Comparison of ENCODE assay signal across 15 cellular contexts in the genomic region with DNA sequence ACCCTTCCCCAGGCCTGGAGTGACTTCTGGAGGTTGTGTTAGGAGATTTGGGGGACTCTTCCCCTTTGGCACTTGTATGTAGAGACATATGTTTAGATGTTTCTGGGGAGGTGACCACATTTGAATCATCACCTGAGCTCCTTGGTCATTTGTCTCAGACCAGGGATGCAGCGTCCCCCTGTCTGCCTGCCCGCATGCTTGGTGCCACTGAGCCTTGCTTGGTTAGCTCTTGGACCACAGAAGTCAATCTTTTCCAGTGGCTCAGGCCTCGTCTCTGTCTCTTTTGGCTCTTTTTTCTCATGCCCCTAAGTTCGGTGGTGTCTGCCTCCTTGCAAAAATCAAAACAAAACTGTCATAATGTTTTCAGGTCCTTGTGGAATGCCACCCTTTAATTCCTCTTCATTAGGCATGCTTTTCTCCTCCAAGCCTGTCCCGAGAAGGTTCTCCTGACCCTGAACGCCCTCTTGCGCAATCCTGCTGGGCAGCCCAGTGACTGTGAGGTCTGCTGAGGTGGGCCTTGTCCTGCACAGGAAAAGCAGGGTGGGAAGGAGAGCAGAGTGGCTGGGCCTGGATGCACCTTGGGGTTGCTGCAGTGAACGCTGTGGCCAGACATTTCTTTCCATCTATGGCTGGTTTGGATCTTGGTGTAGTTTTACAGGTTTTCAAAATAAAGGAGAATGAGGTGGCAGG. TPM values are rescaled to one million over a fixed set of nuclear protein-coding genes. Genes with fewer than 3 reads are reported as not detected.
DNase-seq lines count a peak whose midpoint lies in the region; ATAC-seq and TF ChIP-seq lines count a peak whose summit lies in the region.
"Had no signal": no experiment of that assay in that cellular context is flagged by ENCODE, and none has a peak within 500 bp of the region (broad histone marks: within the 10 kb centered on the region; RNA-seq: fewer than 3 reads in every experiment).

No MANE protein-coding gene starts in this region.

- H3K23me2 ChIP-seq in H9 (ENCODE audit: insufficient read length, low read depth, low read length, poor library complexity, severe bottlenecking), result no peaks in the 10 kb centered on the region

- DNase-seq in H9, result peak; percentile 19
- DNase-seq in choroid plexus epithelial cell (ENCODE audit: low read depth), result peak; percentile 46
- DNase-seq in kidney tubule cell (ENCODE audit: low spot score), result peak; percentile 8
- DNase-seq in gastrocnemius medialis, result peak in 1 of 2 donors; percentile 42
- no peak for DNase-seq in CD4-positive, alpha-beta memory T cell
- no peak for DNase-seq in stimulated activated naive CD4-positive, alpha-beta T cell (lab: John Stamatoyannopoulos, UW)
- no peak for DNase-seq in activated naive CD4-positive, alpha-beta T cell treated with Interleukin-2 at 50 U/mL for 16 hours
- DNase-seq: activated CD4-positive, alpha-beta memory T cell treated with anti-CD3 and anti-CD28 coated beads, Interleukin-2, amount 10 ng/mL, durations not matched to agents 7 days and 5 days; effector CD8-positive, alpha-beta T cell; foreskin keratinocyte; KG1; NCI-H345 had no signal

- H3K27ac Mint-ChIP-seq in H9, result peak overlapping the region in 2 of 3 experiments; percentile 4 to 12; a peak in 1 of 7 replicates
- H3K27ac Mint-ChIP-seq in CD4-positive, alpha-beta memory T cell, result no peak overlapping the region
- H3K27ac Mint-ChIP-seq: activated CD4-positive, alpha-beta memory T cell treated with anti-CD3 and anti-CD28 coated beads, Interleukin-2, amount 10 ng/mL, durations not matched to agents 7 days and 5 days; activated T-helper 17 cell treated with anti-CD3 and anti-CD28 coated beads, Interleukin-2, amount 50 U/mL, for 72 hours; stimulated activated naive CD8-positive, alpha-beta T cell treated with anti-CD3 and anti-CD28 coated beads, Interleukin-15, Interleukin-2, amounts not matched to agents 100 ng/mL and 50 ng/mL, for 24 hours had no signal

- no peaks in the 10 kb centered on the region; a peak in 1 of 7 replicates for H3K36me3 Mint-ChIP-seq in H9 (ENCODE audit: insufficient read depth in 1 of 3, low read depth in 3 of 3)
- no peaks in the 10 kb centered on the region for H3K36me3 Mint-ChIP-seq in CD4-positive, alpha-beta memory T cell

- no peaks in the 10 kb centered on the region for H4K20me1 ChIP-seq in H9 (ENCODE audit: control insufficient read depth, insufficient read depth, insufficient read length)

- H2BK120ac ChIP-seq in H9 (ENCODE audit: low read depth, low read length, poor library complexity, severe bottlenecking), result no peak overlapping the region

- no peak overlapping the region for H3K9ac ChIP-seq in H9 (ENCODE audit: extremely low read depth, insufficient read length, low read length)

- CTCF ChIA-PET in CD4-positive, alpha-beta memory T cell (lab: Charles Lee; ENCODE audit: partially characterized antibody), result no interaction called here

- H3K79me1 ChIP-seq in H9 (ENCODE audit: insufficient read depth, low read depth, low read length, poor library complexity, severe bottlenecking), result peaks cover 5% of the 10 kb centered on the region

- H3K36me3 ChIP-seq in gastrocnemius medialis, result no peaks in the 10 kb centered on the region
- no peaks in the 10 kb centered on the region for H3K36me3 ChIP-seq in CD4-positive, alpha-beta memory T cell (ENCODE audit: insufficient read depth, low read length)

- no peak overlapping the region for H3K23ac ChIP-seq in H9 (ENCODE audit: insufficient read length, low read depth, low read length)

- H3T11ph ChIP-seq in H9 (ENCODE audit: low read length), result no peak overlapping the region

- no peak overlapping the region for H2AFZ ChIP-seq in H9 (ENCODE audit: low read length)

- H3K9me3 ChIP-seq in H9 (ENCODE audit: control insufficient read depth, low read depth, low read length) (no peaks in the 10 kb centered on the region), gastrocnemius medialis (no peaks in the 10 kb centered on the region)
- H3K9me3 ChIP-seq in CD4-positive, alpha-beta memory T cell (ENCODE audit: control insufficient read depth in 1 of 2, low read length in 2 of 2), result no peaks in the 10 kb centered on the region

- H4K8ac ChIP-seq in H9 (replicated peaks; ENCODE audit: insufficient read length, low read depth, low read length), result no peak overlapping the region

- H3K4me1 Mint-ChIP-seq in H9, result peaks cover 73 to 81% of the 10 kb centered on the region in 2 experiments
- H3K4me1 Mint-ChIP-seq in CD4-positive, alpha-beta memory T cell, result no peaks in the 10 kb centered on the region
- H3K4me1 Mint-ChIP-seq: activated CD4-positive, alpha-beta memory T cell treated with anti-CD3 and anti-CD28 coated beads, Interleukin-2, amount 10 ng/mL, durations not matched to agents 7 days and 5 days; activated T-helper 17 cell treated with anti-CD3 and anti-CD28 coated beads, Interleukin-2, amount 50 U/mL, for 72 hours had no signal

- peaks cover 43% of the 10 kb centered on the region; the same call in 1 of the 2 replicates for H3K79me2 ChIP-seq in H9 (ENCODE audit: insufficient read depth, low read length)

- no peak overlapping the region for H4K5ac ChIP-seq in H9 (ENCODE audit: insufficient read length, low read depth, low read length)

- WGBS in H9 (ENCODE audit: extremely low coverage, insufficient read length, low lambda C conversion rate), result no CpG with 5 or more reads among the region's 8 CpGs

- no peaks in the 10 kb centered on the region; the same call in 1 of the 2 replicates for H3K27me3 Mint-ChIP-seq in H9 (ENCODE audit: low read depth)
- H3K27me3 Mint-ChIP-seq in CD4-positive, alpha-beta memory T cell, result peaks cover 1 to 4% of the 10 kb centered on the region in 2 donors

- no peaks in the 10 kb centered on the region for H3K9me3 Mint-ChIP-seq in H9
- H3K9me3 Mint-ChIP-seq in CD4-positive, alpha-beta memory T cell, result peaks cover 0 to 2% (median 0%) of the 10 kb centered on the region in 8 donors
- H3K9me3 Mint-ChIP-seq: activated CD4-positive, alpha-beta memory T cell treated with anti-CD3 and anti-CD28 coated beads, Interleukin-2, amount 10 ng/mL, durations not matched to agents 7 days and 5 days; activated T-helper 17 cell treated with anti-CD3 and anti-CD28 coated beads, Interleukin-2, amount 50 U/mL, for 72 hours; stimulated activated naive CD8-positive, alpha-beta T cell treated with anti-CD3 and anti-CD28 coated beads, Interleukin-15, Interleukin-2, amounts not matched to agents 100 ng/mL and 50 ng/mL, for 24 hours had no signal

- in situ Hi-C loops in gastrocnemius medialis (cut with MboI; ENCODE audit: low sequenced_read_pairs in 4 of 4), result no loop called here

- no peak overlapping the region for H3K56ac ChIP-seq in H9 (ENCODE audit: insufficient read length, low read depth, low read length)

- H3K4me3 ChIP-seq in choroid plexus epithelial cell (ENCODE audit: low read depth, low read length) (no peak overlapping the region), gastrocnemius medialis (no peak overlapping the region)
- no peak overlapping the region for H3K4me3 ChIP-seq in CD4-positive, alpha-beta memory T cell (ENCODE audit: low read length in 2 of 2)

- peaks cover 27% of the 10 kb centered on the region for H3K4me1 ChIP-seq in H9 (ENCODE audit: insufficient read depth, low read length)
- peaks cover 8 to 9% of the 10 kb centered on the region in 2 donors for H3K4me1 ChIP-seq in gastrocnemius medialis
- H3K4me1 ChIP-seq in CD4-positive, alpha-beta memory T cell (ENCODE audit: insufficient read depth, low read length), result no peaks in the 10 kb centered on the region
- H3K4me1 ChIP-seq: foreskin keratinocyte had no signal

- H3K27me3 ChIP-seq in H9 (ENCODE audit: insufficient read depth, low read length) (no peaks in the 10 kb centered on the region), gastrocnemius medialis (no peaks in the 10 kb centered on the region)
- H3K27me3 ChIP-seq in CD4-positive, alpha-beta memory T cell (ENCODE audit: insufficient read depth, low read length), result no peaks in the 10 kb centered on the region

- H2BK15ac ChIP-seq in H9 (ENCODE audit: low read depth, low read length), result no peak overlapping the region

- no peak overlapping the region for H4K91ac ChIP-seq in H9 (ENCODE audit: insufficient read length, low read depth, low read length)

- no peak overlapping the region for H2BK20ac ChIP-seq in H9 (ENCODE audit: low read depth, low read length, poor library complexity, severe bottlenecking)

- intact Hi-C loops in gastrocnemius medialis (cut with DNase I; ENCODE audit: low total_unique reads), result no loop called here
- intact Hi-C loops in CD4-positive, alpha-beta memory T cell (cut with micrococcal nuclease), result no loop called here

- H3K4me2 ChIP-seq in H9 (ENCODE audit: insufficient read depth, insufficient read length, low read length), result no peak overlapping the region

- no peak overlapping the region for H3K27ac ChIP-seq in H9 (ENCODE audit: insufficient read length, low read depth, low read length)
- H3K27ac ChIP-seq in gastrocnemius medialis, result no peak overlapping the region
- no peak overlapping the region for H3K27ac ChIP-seq in CD4-positive, alpha-beta memory T cell (ENCODE audit: low read depth, low read length)
- H3K27ac ChIP-seq: foreskin keratinocyte had no signal

- H3K14ac ChIP-seq in H9 (ENCODE audit: insufficient read depth, low read length), result no peak overlapping the region; the same call in 1 of the 2 replicates

- H2BK5ac ChIP-seq in H9 (ENCODE audit: insufficient read length, low read length), result no peak overlapping the region

- no peak overlapping the region for H2BK12ac ChIP-seq in H9 (ENCODE audit: insufficient read length, low read depth, low read length)

- no peak overlapping the region for H3K18ac ChIP-seq in H9 (ENCODE audit: insufficient read length, low read depth, low read length)

- ATAC-seq in gastrocnemius medialis (peak; percentile 32 to 34), HG03135 (IDR thresholded peaks at IDR 0.05; ENCODE audit: unreplicated experiment) (no peak)
- ATAC-seq: activated T-helper 17 cell treated with anti-CD3 and anti-CD28 coated beads, Interleukin-2, amount 50 U/mL, for 72 hours; foreskin keratinocyte had no signal

- H3K4me3 Mint-ChIP-seq in H9, result no peak overlapping the region
- no peak overlapping the region for H3K4me3 Mint-ChIP-seq in CD4-positive, alpha-beta memory T cell
- H3K4me3 Mint-ChIP-seq: activated CD4-positive, alpha-beta memory T cell treated with anti-CD3 and anti-CD28 coated beads, Interleukin-2, amount 10 ng/mL, durations not matched to agents 7 days and 5 days; activated T-helper 17 cell treated with anti-CD3 and anti-CD28 coated beads, Interleukin-2, amount 50 U/mL, for 72 hours; stimulated activated naive CD8-positive, alpha-beta T cell treated with anti-CD3 and anti-CD28 coated beads, Interleukin-15, Interleukin-2, amounts not matched to agents 100 ng/mL and 50 ng/mL, for 24 hours had no signal

- no peak overlapping the region for H3K4ac ChIP-seq in H9 (ENCODE audit: low read depth, low read length)

- POLR2A ChIA-PET in CD4-positive, alpha-beta memory T cell (lab: Charles Lee; ENCODE audit: partially characterized antibody), result no interaction called here

- TF ChIP-seq CTCF in H9 (conservative IDR thresholded peaks at IDR 0.05) (no peak), choroid plexus epithelial cell (conservative IDR thresholded peaks at IDR 0.05; ENCODE audit: low read depth, low read length) (no peak), gastrocnemius medialis (IDR thresholded peaks at IDR 0.05 in 4 of 5, conservative IDR thresholded peaks at IDR 0.05 in 1 of 5) (no peak)

- no peak for TF ChIP-seq POLR2A in gastrocnemius medialis (IDR thresholded peaks at IDR 0.05)

- no peak overlapping the region for H2AK5ac ChIP-seq in H9 (ENCODE audit: insufficient read length, low read length)

RNA-seq across cellular contexts. Expression of gene GLI2, which starts 24.9 kb away (rescaled TPM):
- total RNA-seq in H9 (2021) (56.7 and 59.3 TPM in 2 replicates), gastrocnemius medialis (under 1 TPM; 0.27 to 0.49 (median 0.29) TPM)
- not detected for total RNA-seq in CD4-positive, alpha-beta memory T cell
- polyA plus RNA-seq in CD4-positive, alpha-beta memory T cell, result not detected
- total RNA-seq: activated T-helper 17 cell treated with anti-CD3 and anti-CD28 coated beads, Interleukin-2, amount 50 U/mL, for 72 hours; foreskin keratinocyte had no signal

Comparison
In these comparisons a context has a peak if more than half of its experiments do, and no peak if none do; other contexts are left out.
1. DNase-seq: peak in H9 (single experiment), choroid plexus epithelial cell (single experiment) and kidney tubule cell (single experiment); none in CD4-positive, alpha-beta memory T cell (0 of 5), stimulated activated naive CD4-positive, alpha-beta T cell (0 of 6) and activated naive CD4-positive, alpha-beta T cell treated with Interleukin-2 at 50 U/mL for 16 hours (single experiment).
2. H3K27ac Mint-ChIP-seq: peak in H9 (2 of 3); none in CD4-positive, alpha-beta memory T cell (0 of 7).
3. RNA of gene GLI2, which starts 24.9 kb away (total RNA-seq): 56.7 to 59.3 TPM in H9; 0.27 to 0.49 TPM in gastrocnemius medialis and not detected in CD4-positive, alpha-beta memory T cell; every median in the first group is over 10 times any median in the second.